Comparison of ENCODE assay signal across 1 cellular context in the genomic region with DNA sequence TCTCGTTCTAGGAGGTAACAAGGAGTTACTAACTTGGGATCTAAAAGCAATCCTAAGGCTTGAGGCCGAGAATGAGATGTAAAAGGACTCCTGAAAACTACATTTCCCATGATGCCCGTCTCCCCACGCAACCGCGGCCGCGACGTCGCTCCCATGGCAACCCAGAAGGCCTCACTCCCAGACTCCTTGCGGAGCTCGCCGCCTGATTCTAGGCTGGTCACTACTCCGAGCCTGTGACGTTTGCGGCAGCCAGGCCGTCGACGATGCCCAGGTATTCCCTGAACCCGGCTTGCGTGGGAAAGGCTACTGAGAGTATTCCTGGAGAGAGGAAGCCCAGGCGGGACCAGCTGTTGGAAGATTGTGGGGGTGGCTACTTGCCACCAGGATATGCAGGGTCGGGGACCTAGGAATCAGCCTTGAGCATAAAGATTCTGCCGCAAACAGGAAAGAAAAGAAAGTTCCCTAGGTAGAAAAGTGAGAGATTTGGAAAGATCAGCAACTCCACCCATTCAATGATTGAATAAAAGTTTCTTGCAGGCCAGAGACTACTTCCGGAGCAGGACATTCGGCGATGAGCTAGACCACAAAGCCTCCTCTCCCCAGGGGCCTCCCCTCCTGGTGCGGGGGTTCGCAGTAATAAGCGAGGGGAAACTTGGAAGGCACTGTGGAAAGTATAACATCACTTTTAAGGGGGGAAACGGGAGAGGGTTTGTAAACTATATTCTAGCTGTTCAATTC.
TF ChIP-seq lines count a peak whose summit lies in the region.

A gene (plus strand): TSS at position 164 of the 738 bp plus-strand sequence. CDS start 100 bp downstream, at position 264.

TF ChIP-seq in HepG2, 621 proteins besides CTCF, POLR2A, EP300 and RAD21 (continued from another document and continues in another):
- TF ChIP-seq, protein P1, sequence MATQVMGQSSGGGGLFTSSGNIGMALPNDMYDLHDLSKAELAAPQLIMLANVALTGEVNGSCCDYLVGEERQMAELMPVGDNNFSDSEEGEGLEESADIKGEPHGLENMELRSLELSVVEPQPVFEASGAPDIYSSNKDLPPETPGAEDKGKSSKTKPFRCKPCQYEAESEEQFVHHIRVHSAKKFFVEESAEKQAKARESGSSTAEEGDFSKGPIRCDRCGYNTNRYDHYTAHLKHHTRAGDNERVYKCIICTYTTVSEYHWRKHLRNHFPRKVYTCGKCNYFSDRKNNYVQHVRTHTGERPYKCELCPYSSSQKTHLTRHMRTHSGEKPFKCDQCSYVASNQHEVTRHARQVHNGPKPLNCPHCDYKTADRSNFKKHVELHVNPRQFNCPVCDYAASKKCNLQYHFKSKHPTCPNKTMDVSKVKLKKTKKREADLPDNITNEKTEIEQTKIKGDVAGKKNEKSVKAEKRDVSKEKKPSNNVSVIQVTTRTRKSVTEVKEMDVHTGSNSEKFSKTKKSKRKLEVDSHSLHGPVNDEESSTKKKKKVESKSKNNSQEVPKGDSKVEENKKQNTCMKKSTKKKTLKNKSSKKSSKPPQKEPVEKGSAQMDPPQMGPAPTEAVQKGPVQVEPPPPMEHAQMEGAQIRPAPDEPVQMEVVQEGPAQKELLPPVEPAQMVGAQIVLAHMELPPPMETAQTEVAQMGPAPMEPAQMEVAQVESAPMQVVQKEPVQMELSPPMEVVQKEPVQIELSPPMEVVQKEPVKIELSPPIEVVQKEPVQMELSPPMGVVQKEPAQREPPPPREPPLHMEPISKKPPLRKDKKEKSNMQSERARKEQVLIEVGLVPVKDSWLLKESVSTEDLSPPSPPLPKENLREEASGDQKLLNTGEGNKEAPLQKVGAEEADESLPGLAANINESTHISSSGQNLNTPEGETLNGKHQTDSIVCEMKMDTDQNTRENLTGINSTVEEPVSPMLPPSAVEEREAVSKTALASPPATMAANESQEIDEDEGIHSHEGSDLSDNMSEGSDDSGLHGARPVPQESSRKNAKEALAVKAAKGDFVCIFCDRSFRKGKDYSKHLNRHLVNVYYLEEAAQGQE (IDR thresholded peaks at IDR 0.05; ENCODE audit: borderline replicate concordance in 1 of 2, low read depth in 1 of 2, low read length in 2 of 2): no peak
- TF ChIP-seq KDM3A (CRISPR knock-in tag; IDR thresholded peaks at IDR 0.05; ENCODE audit: low read depth) (peak; percentile 59; the same call in 1 of the 2 replicates), TGIF2 (CRISPR knock-in tag; IDR thresholded peaks at IDR 0.05) (peak; percentile 77; the same call in 1 of the 2 replicates), CEBPG (CRISPR knock-in tag; IDR thresholded peaks at IDR 0.05) (peak; percentile 82), PCBP2 (optimal IDR thresholded peaks at IDR 0.05; ENCODE audit: low read depth, low read length, poor library complexity, severe bottlenecking) (no peak), NFE2 (CRISPR knock-in tag; IDR thresholded peaks at IDR 0.05) (no peak), JUNB (CRISPR knock-in tag; IDR thresholded peaks at IDR 0.05; ENCODE audit: borderline replicate concordance) (no peak), ZSCAN9 (CRISPR knock-in tag; IDR thresholded peaks at IDR 0.05; ENCODE audit: borderline replicate concordance) (no peak), ZNF703 (CRISPR knock-in tag; IDR thresholded peaks at IDR 0.05; ENCODE audit: borderline replicate concordance) (no peak), ZFP36L1 (CRISPR knock-in tag; IDR thresholded peaks at IDR 0.05) (no peak), ZNF3 (CRISPR knock-in tag; IDR thresholded peaks at IDR 0.05) (no peak), TCF7L2 (IDR thresholded peaks at IDR 0.05; ENCODE audit: low read depth, low read length) (no peak), KDM1A (CRISPR knock-in tag; IDR thresholded peaks at IDR 0.05) (no peak), ZNF563 (CRISPR knock-in tag; IDR thresholded peaks at IDR 0.05) (peak; percentile 69; the same call in 1 of the 2 replicates), BRCA1 (CRISPR knock-in tag; IDR thresholded peaks at IDR 0.05) (no peak), ZNF460 (CRISPR knock-in tag; IDR thresholded peaks at IDR 0.05; ENCODE audit: borderline replicate concordance) (peak; percentile 95), MAFG (CRISPR knock-in tag; IDR thresholded peaks at IDR 0.05) (no peak), ZSCAN20 (CRISPR knock-in tag; IDR thresholded peaks at IDR 0.05; ENCODE audit: borderline replicate concordance) (no peak), HNRNPK (IDR thresholded peaks at IDR 0.05; ENCODE audit: low read depth, low read length, poor library complexity, severe bottlenecking) (no peak), ZNF335 (CRISPR knock-in tag; IDR thresholded peaks at IDR 0.05) (peak; percentile 61; the same call in 1 of the 2 replicates), ZNF180 (CRISPR knock-in tag; IDR thresholded peaks at IDR 0.05; ENCODE audit: borderline replicate concordance, low read depth) (no peak), ZKSCAN1 (IDR thresholded peaks at IDR 0.05; ENCODE audit: low read length) (0 out of 2 replicates have a peak, but pooled peaks have one; percentile 31), ZNF10 (CRISPR knock-in tag; IDR thresholded peaks at IDR 0.05; ENCODE audit: borderline replicate concordance, low read depth) (no peak), SYNCRIP (IDR thresholded peaks at IDR 0.05; ENCODE audit: insufficient read depth, low read depth, low read length) (no peak), SALL2 (CRISPR knock-in tag; IDR thresholded peaks at IDR 0.05) (no peak), TARDBP (CRISPR knock-in tag; IDR thresholded peaks at IDR 0.05) (no peak; the same call in none of the 2 replicates), ZNF713 (CRISPR knock-in tag; IDR thresholded peaks at IDR 0.05) (no peak), ZNF30 (CRISPR knock-in tag; IDR thresholded peaks at IDR 0.05) (no peak), ZC3H13 (CRISPR knock-in tag; IDR thresholded peaks at IDR 0.05) (no peak), JDP2 (CRISPR knock-in tag; IDR thresholded peaks at IDR 0.05; ENCODE audit: borderline replicate concordance) (no peak), NFYC (CRISPR knock-in tag; IDR thresholded peaks at IDR 0.05) (peak; percentile 31; the same call in 1 of the 2 replicates), ZNF383 (CRISPR knock-in tag; IDR thresholded peaks at IDR 0.05; ENCODE audit: borderline replicate concordance) (no peak), AGO1 (IDR thresholded peaks at IDR 0.05; ENCODE audit: low read depth, low read length, poor library complexity, severe bottlenecking) (peak; percentile 65), KDM5A (IDR thresholded peaks at IDR 0.05; ENCODE audit: borderline replicate concordance, low read length) (peak; percentile 68; the same call in 1 of the 2 replicates), KLF13 (CRISPR knock-in tag; IDR thresholded peaks at IDR 0.05) (no peak), ZNF589 (CRISPR knock-in tag; conservative IDR thresholded peaks at IDR 0.05) (no peak), ZNF660 (CRISPR knock-in tag; IDR thresholded peaks at IDR 0.05; ENCODE audit: borderline replicate concordance, low read depth) (no peak), TBL1XR1 (IDR thresholded peaks at IDR 0.05; ENCODE audit: borderline replicate concordance, low read length, partially characterized antibody) (peak; percentile 34)
- TF ChIP-seq, protein P2, sequence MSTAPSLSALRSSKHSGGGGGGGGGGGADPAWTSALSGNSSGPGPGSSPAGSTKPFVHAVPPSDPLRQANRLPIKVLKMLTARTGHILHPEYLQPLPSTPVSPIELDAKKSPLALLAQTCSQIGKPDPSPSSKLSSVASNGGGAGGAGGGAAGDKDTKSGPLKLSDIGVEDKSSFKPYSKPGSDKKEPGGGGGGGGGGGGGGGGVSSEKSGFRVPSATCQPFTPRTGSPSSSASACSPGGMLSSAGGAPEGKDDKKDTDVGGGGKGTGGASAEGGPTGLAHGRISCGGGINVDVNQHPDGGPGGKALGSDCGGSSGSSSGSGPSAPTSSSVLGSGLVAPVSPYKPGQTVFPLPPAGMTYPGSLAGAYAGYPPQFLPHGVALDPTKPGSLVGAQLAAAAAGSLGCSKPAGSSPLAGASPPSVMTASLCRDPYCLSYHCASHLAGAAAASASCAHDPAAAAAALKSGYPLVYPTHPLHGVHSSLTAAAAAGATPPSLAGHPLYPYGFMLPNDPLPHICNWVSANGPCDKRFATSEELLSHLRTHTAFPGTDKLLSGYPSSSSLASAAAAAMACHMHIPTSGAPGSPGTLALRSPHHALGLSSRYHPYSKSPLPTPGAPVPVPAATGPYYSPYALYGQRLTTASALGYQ (CRISPR knock-in tag; IDR thresholded peaks at IDR 0.05): no peak
- TF ChIP-seq, protein P3, sequence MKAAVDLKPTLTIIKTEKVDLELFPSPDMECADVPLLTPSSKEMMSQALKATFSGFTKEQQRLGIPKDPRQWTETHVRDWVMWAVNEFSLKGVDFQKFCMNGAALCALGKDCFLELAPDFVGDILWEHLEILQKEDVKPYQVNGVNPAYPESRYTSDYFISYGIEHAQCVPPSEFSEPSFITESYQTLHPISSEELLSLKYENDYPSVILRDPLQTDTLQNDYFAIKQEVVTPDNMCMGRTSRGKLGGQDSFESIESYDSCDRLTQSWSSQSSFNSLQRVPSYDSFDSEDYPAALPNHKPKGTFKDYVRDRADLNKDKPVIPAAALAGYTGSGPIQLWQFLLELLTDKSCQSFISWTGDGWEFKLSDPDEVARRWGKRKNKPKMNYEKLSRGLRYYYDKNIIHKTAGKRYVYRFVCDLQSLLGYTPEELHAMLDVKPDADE (CRISPR knock-in tag; IDR thresholded peaks at IDR 0.05): no peak
- TF ChIP-seq, protein P4, sequence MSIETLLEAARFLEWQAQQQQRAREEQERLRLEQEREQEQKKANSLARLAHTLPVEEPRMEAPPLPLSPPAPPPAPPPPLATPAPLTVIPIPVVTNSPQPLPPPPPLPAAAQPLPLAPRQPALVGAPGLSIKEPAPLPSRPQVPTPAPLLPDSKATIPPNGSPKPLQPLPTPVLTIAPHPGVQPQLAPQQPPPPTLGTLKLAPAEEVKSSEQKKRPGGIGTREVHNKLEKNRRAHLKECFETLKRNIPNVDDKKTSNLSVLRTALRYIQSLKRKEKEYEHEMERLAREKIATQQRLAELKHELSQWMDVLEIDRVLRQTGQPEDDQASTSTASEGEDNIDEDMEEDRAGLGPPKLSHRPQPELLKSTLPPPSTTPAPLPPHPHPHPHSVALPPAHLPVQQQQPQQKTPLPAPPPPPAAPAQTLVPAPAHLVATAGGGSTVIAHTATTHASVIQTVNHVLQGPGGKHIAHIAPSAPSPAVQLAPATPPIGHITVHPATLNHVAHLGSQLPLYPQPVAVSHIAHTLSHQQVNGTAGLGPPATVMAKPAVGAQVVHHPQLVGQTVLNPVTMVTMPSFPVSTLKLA (IDR thresholded peaks at IDR 0.05): no peak
- TF ChIP-seq, protein P5, sequence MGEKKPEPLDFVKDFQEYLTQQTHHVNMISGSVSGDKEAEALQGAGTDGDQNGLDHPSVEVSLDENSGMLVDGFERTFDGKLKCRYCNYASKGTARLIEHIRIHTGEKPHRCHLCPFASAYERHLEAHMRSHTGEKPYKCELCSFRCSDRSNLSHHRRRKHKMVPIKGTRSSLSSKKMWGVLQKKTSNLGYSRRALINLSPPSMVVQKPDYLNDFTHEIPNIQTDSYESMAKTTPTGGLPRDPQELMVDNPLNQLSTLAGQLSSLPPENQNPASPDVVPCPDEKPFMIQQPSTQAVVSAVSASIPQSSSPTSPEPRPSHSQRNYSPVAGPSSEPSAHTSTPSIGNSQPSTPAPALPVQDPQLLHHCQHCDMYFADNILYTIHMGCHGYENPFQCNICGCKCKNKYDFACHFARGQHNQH (CRISPR knock-in tag; IDR thresholded peaks at IDR 0.05): peak; percentile 91
- TF ChIP-seq, protein P6, sequence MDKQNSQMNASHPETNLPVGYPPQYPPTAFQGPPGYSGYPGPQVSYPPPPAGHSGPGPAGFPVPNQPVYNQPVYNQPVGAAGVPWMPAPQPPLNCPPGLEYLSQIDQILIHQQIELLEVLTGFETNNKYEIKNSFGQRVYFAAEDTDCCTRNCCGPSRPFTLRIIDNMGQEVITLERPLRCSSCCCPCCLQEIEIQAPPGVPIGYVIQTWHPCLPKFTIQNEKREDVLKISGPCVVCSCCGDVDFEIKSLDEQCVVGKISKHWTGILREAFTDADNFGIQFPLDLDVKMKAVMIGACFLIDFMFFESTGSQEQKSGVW (CRISPR knock-in tag; IDR thresholded peaks at IDR 0.05; ENCODE audit: borderline replicate concordance): no peak
- TF ChIP-seq, protein P7, sequence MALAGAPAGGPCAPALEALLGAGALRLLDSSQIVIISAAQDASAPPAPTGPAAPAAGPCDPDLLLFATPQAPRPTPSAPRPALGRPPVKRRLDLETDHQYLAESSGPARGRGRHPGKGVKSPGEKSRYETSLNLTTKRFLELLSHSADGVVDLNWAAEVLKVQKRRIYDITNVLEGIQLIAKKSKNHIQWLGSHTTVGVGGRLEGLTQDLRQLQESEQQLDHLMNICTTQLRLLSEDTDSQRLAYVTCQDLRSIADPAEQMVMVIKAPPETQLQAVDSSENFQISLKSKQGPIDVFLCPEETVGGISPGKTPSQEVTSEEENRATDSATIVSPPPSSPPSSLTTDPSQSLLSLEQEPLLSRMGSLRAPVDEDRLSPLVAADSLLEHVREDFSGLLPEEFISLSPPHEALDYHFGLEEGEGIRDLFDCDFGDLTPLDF (CRISPR knock-in tag; IDR thresholded peaks at IDR 0.05): no peak
- TF ChIP-seq, protein P8, sequence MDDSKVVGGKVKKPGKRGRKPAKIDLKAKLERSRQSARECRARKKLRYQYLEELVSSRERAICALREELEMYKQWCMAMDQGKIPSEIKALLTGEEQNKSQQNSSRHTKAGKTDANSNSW (CRISPR knock-in tag; IDR thresholded peaks at IDR 0.05; ENCODE audit: borderline replicate concordance): no peak
- TF ChIP-seq, protein P9, sequence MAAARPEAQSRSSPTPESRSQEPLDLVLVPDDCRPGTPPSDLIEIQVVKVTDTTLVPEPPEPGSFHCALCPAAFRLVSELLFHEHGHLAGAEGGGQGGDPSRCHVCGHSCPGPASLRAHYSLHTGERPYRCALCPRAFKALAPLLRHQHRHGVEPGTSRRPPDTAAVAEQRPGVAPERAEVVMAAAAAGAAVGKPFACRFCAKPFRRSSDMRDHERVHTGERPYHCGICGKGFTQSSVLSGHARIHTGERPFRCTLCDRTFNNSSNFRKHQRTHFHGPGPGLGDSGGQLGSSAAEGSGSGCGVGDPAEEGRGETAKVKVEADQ (CRISPR knock-in tag; IDR thresholded peaks at IDR 0.05; ENCODE audit: borderline replicate concordance): peak; percentile 28; the same call in 1 of the 2 replicates
- TF ChIP-seq, protein P10, sequence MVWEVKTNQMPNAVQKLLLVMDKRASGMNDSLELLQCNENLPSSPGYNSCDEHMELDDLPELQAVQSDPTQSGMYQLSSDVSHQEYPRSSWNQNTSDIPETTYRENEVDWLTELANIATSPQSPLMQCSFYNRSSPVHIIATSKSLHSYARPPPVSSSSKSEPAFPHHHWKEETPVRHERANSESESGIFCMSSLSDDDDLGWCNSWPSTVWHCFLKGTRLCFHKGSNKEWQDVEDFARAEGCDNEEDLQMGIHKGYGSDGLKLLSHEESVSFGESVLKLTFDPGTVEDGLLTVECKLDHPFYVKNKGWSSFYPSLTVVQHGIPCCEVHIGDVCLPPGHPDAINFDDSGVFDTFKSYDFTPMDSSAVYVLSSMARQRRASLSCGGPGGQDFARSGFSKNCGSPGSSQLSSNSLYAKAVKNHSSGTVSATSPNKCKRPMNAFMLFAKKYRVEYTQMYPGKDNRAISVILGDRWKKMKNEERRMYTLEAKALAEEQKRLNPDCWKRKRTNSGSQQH (CRISPR knock-in tag; IDR thresholded peaks at IDR 0.05; ENCODE audit: low read depth): 0 out of 2 replicates have a peak, but pooled peaks have one; percentile 76
- TF ChIP-seq, protein P11, sequence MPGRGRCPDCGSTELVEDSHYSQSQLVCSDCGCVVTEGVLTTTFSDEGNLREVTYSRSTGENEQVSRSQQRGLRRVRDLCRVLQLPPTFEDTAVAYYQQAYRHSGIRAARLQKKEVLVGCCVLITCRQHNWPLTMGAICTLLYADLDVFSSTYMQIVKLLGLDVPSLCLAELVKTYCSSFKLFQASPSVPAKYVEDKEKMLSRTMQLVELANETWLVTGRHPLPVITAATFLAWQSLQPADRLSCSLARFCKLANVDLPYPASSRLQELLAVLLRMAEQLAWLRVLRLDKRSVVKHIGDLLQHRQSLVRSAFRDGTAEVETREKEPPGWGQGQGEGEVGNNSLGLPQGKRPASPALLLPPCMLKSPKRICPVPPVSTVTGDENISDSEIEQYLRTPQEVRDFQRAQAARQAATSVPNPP (CRISPR knock-in tag; IDR thresholded peaks at IDR 0.05): no peak
